16 cellular contexts compared by ENCODE assay signal in the genomic region with DNA sequence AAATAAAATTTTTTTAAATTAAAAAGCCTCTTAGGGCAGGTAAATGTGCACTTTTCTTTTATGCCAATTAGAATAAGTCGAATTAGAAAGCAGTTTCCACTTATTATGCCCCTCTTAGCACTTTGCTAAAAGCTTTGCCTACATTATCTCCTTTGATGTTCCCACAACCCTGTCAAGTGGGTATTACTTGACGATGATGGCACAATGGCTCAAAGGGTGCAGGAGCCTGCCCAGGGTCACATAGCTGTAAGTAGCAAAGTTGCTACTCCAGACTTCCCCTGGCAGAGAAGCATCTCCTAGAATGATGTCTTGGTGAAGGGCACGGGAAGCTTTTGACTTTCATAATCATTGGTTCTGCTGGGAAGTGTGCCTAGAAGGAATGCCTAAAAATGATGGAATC. TPM values are rescaled to one million over a fixed set of nuclear protein-coding genes. Genes with fewer than 3 reads are reported as not detected.
DNase-seq lines count a peak whose midpoint lies in the region; ATAC-seq and TF ChIP-seq lines count a peak whose summit lies in the region.
"Had no signal": no experiment of that assay in that cellular context is flagged by ENCODE, and none has a peak within 500 bp of the region (broad histone marks: within the 10 kb centered on the region; RNA-seq: fewer than 3 reads in every experiment).

No MANE protein-coding gene starts in this region.

- peak overlapping the region; percentile 31 for H2AK9ac ChIP-seq in IMR-90 (replicated peaks; ENCODE audit: low read depth, low read length, poor library complexity)

- H2AK5ac ChIP-seq in IMR-90 (ENCODE audit: low read depth, low read length) = no peak overlapping the region

- H3K27me3 Mint-ChIP-seq in CD4-positive, alpha-beta T cell = no peaks in the 10 kb centered on the region
- no peaks in the 10 kb centered on the region for H3K27me3 Mint-ChIP-seq in activated CD8-positive, alpha-beta T cell treated with anti-CD3 and anti-CD28 coated beads for 36 hours
- peaks cover 0 to 2% (median 0%) of the 10 kb centered on the region in 5 donors for H3K27me3 Mint-ChIP-seq in naive thymus-derived CD4-positive, alpha-beta T cell

- H3K4me3 Mint-ChIP-seq in CD4-positive, alpha-beta T cell = peak overlapping the region; percentile 27
- H3K4me3 Mint-ChIP-seq in activated CD8-positive, alpha-beta T cell treated with anti-CD3 and anti-CD28 coated beads for 36 hours = no peak overlapping the region
- peak overlapping the region in 3 of 10 donors; percentile 35 to 63 (median 63) for H3K4me3 Mint-ChIP-seq in naive thymus-derived CD4-positive, alpha-beta T cell
- H3K4me3 Mint-ChIP-seq: B cell had no signal

- H3K4me2 ChIP-seq in IMR-90 (ENCODE audit: low read depth, low read length) = no peak overlapping the region

- DNase-seq in CD4-positive, alpha-beta T cell = no peak
- DNase-seq in IMR-90 (no peak), HuH-7 (ENCODE audit: low spot score) (no peak), aorta (no peak)
- peak; percentile 23 for DNase-seq in activated CD8-positive, alpha-beta T cell treated with anti-CD3 and anti-CD28 coated beads for 36 hours
- peak in 5 of 9 donors; percentile 19 to 39 (median 30) for DNase-seq in naive thymus-derived CD4-positive, alpha-beta T cell
- DNase-seq: HCEC 1CT, NCI-H146, NCI-H2107, NCI-H446, NCI-H774 had no signal

- H3K27ac Mint-ChIP-seq in CD4-positive, alpha-beta T cell = no peak overlapping the region
- no peak overlapping the region for H3K27ac Mint-ChIP-seq in activated CD8-positive, alpha-beta T cell treated with anti-CD3 and anti-CD28 coated beads for 36 hours
- peak overlapping the region in 3 of 9 donors; percentile 9 to 40 (median 21) for H3K27ac Mint-ChIP-seq in naive thymus-derived CD4-positive, alpha-beta T cell
- H3K27ac Mint-ChIP-seq: B cell had no signal

- POLR2A ChIA-PET in CD4-positive, alpha-beta T cell (lab: Charles Lee) = interaction anchor here (1.0 to 2.4 kb wide), 4 partner anchors 18 to 163 kb away, joined by 3 to 21 read pairs (median 5); partner anchors contain the start of gene IQGAP2
- POLR2A ChIA-PET in IMR-90 (lab: Charles Lee; ENCODE audit: unreplicated experiment) = no interaction called here
- POLR2A ChIA-PET in activated CD8-positive, alpha-beta T cell treated with anti-CD3 and anti-CD28 coated beads for 36 hours (lab: Charles Lee) = interaction anchor here (1.3 kb wide), 1 partner anchor 9 kb away, joined by 3 read pairs; no protein-coding TSS in a partner anchor
- POLR2A ChIA-PET in naive thymus-derived CD4-positive, alpha-beta T cell (lab: Charles Lee) = interaction anchor here (0.6 to 1.5 kb wide), 5 partner anchors 9 to 162 kb away, joined by 3 to 7 read pairs (median 3); no protein-coding TSS in a partner anchor

- H3K4me1 ChIP-seq in IMR-90 (ENCODE audit: control insufficient read depth, insufficient read depth, low read length) = no peaks in the 10 kb centered on the region
- H3K4me1 ChIP-seq in naive thymus-derived CD4-positive, alpha-beta T cell (ENCODE audit: control insufficient read depth in 2 of 2, insufficient read depth in 2 of 2, low read length in 2 of 2) = peaks cover 22 to 23% of the 10 kb centered on the region in 2 donors
- H3K4me1 ChIP-seq in aorta (ENCODE audit: control insufficient read depth in 1 of 2, insufficient read depth in 2 of 2, low read length in 2 of 2) = no peaks in the 10 kb centered on the region

- intact Hi-C loops in CD4-positive, alpha-beta T cell (cut with DNase I, micrococcal nuclease) = loop anchor here in 1 of 2 experiments (2.0 to 5.0 kb wide), 2 partner anchors 18 to 57 kb away; partner anchors contain the start of gene IQGAP2
- intact Hi-C loops in IMR-90 (cut with micrococcal nuclease) (no loop called here), aorta (cut with DNase I) (no loop called here)
- intact Hi-C loops in activated CD8-positive, alpha-beta T cell treated with anti-CD3 and anti-CD28 coated beads for 36 hours (cut with micrococcal nuclease) = no loop called here
- intact Hi-C loops in naive thymus-derived CD4-positive, alpha-beta T cell (cut with micrococcal nuclease) = loop anchor here in 1 of 2 donors (1.0 kb wide), 1 partner anchor 9 kb away; no protein-coding TSS in a partner anchor

- H2BK5ac ChIP-seq in IMR-90 (ENCODE audit: low read depth, low read length, poor library complexity, severe bottlenecking) = no peak overlapping the region

- no peak overlapping the region for H3K23ac ChIP-seq in IMR-90 (ENCODE audit: low read depth, low read length)

- no peaks in the 10 kb centered on the region for H3K9me3 Mint-ChIP-seq in CD4-positive, alpha-beta T cell
- no peaks in the 10 kb centered on the region for H3K9me3 Mint-ChIP-seq in activated CD8-positive, alpha-beta T cell treated with anti-CD3 and anti-CD28 coated beads for 36 hours
- H3K9me3 Mint-ChIP-seq in naive thymus-derived CD4-positive, alpha-beta T cell = no peaks in the 10 kb centered on the region

- WGBS in IMR-90 (ENCODE audit: extremely low coverage in 2 of 2, insufficient read length in 1 of 2), 2 experiments = no CpG with 5 or more reads among the region's 3 CpGs
- WGBS in aorta, 2 donors = 93 to 94% methylated on average over 3 of the region's 3 CpGs

- in situ Hi-C loops in IMR-90 (cut with MboI; ENCODE audit: low sequenced_read_pairs) = no loop called here

- TF ChIP-seq POLR2A in IMR-90 (IDR thresholded peaks at IDR 0.05; ENCODE audit: low read depth, low read length) = no peak

- H2BK120ac ChIP-seq in IMR-90 (ENCODE audit: low read depth, low read length) = no peak overlapping the region

- H3K18ac ChIP-seq in IMR-90 (ENCODE audit: low read depth, low read length) = no peak overlapping the region

- H3K56ac ChIP-seq in IMR-90 (ENCODE audit: extremely low read depth, insufficient read depth, low read length) = no peak overlapping the region

- no TSS peak for BruUV-seq in IMR-90 (replicated peaks; lab: Mats Ljungman, UMichigan)

- TF ChIP-seq RAD21 in IMR-90 (IDR thresholded peaks at IDR 0.05; ENCODE audit: low read length) = no peak

- ATAC-seq in CD4-positive, alpha-beta T cell (ENCODE audit: poor library complexity) = peak; percentile 63
- ATAC-seq in IMR-90 (ENCODE audit: low read depth) (no peak), GM19324 (IDR thresholded peaks at IDR 0.05; ENCODE audit: low FRiP score, unreplicated experiment) (no peak), aorta (ENCODE audit: low FRiP score) (no peak)
- ATAC-seq in activated CD8-positive, alpha-beta T cell treated with anti-CD3 and anti-CD28 coated beads for 36 hours = no peak
- ATAC-seq in naive thymus-derived CD4-positive, alpha-beta T cell = peak; percentile 71
- ATAC-seq: Right ventricle myocardium inferior had no signal

- H3K9ac ChIP-seq in IMR-90 (ENCODE audit: low read depth, low read length) = no peak overlapping the region

- H4K20me1 ChIP-seq in IMR-90 (ENCODE audit: insufficient read depth, low read length) = no peaks in the 10 kb centered on the region

- H3K36me3 Mint-ChIP-seq in CD4-positive, alpha-beta T cell (ENCODE audit: low read depth) = no peaks in the 10 kb centered on the region
- H3K36me3 Mint-ChIP-seq in activated CD8-positive, alpha-beta T cell treated with anti-CD3 and anti-CD28 coated beads for 36 hours (ENCODE audit: low read depth) = no peaks in the 10 kb centered on the region
- H3K36me3 Mint-ChIP-seq in naive thymus-derived CD4-positive, alpha-beta T cell = no peaks in the 10 kb centered on the region

- no peak overlapping the region for H3K4ac ChIP-seq in IMR-90 (ENCODE audit: low read depth, low read length)

- H3K79me1 ChIP-seq in IMR-90 (ENCODE audit: low read depth in 1 of 2, low read length in 2 of 2) = no peaks in the 10 kb centered on the region

- no peaks in the 10 kb centered on the region for H3K9me1 ChIP-seq in IMR-90 (ENCODE audit: insufficient read depth, low read length)

- no peak overlapping the region for H2BK15ac ChIP-seq in IMR-90 (ENCODE audit: low read depth, low read length)

- H3K4me1 Mint-ChIP-seq in CD4-positive, alpha-beta T cell (ENCODE audit: low read depth) = peaks cover 54% of the 10 kb centered on the region
- H3K4me1 Mint-ChIP-seq in activated CD8-positive, alpha-beta T cell treated with anti-CD3 and anti-CD28 coated beads for 36 hours (ENCODE audit: low read depth) = peaks cover 27% of the 10 kb centered on the region
- H3K4me1 Mint-ChIP-seq in naive thymus-derived CD4-positive, alpha-beta T cell = peaks cover 17 to 54% (median 47%) of the 10 kb centered on the region in 7 donors
- H3K4me1 Mint-ChIP-seq: B cell had no signal

- H3K36me3 ChIP-seq in IMR-90 (ENCODE audit: control insufficient read depth, insufficient read depth, low read length) (no peaks in the 10 kb centered on the region), aorta (ENCODE audit: control insufficient read depth in 1 of 2, insufficient read depth in 2 of 2, low read length in 1 of 2) (no peaks in the 10 kb centered on the region)
- no peaks in the 10 kb centered on the region for H3K36me3 ChIP-seq in naive thymus-derived CD4-positive, alpha-beta T cell (ENCODE audit: control insufficient read depth in 2 of 3, insufficient read depth in 3 of 3, low read length in 3 of 3)

- H3K9me3 ChIP-seq in CD4-positive, alpha-beta T cell (ENCODE audit: control insufficient read depth, low read length) = no peaks in the 10 kb centered on the region
- H3K9me3 ChIP-seq in IMR-90 (ENCODE audit: control insufficient read depth, insufficient read depth, low read length) (no peaks in the 10 kb centered on the region), aorta (ENCODE audit: control insufficient read depth, low read length) (no peaks in the 10 kb centered on the region)
- H3K9me3 ChIP-seq in naive thymus-derived CD4-positive, alpha-beta T cell (ENCODE audit: control insufficient read depth in 2 of 3, low read length in 3 of 3) = no peaks in the 10 kb centered on the region
- H3K9me3 ChIP-seq: Caco-2 had no signal

- H4K8ac ChIP-seq in IMR-90 (ENCODE audit: low read depth in 2 of 2, low read length in 2 of 2) = no peak overlapping the region

- no peak overlapping the region for H2BK20ac ChIP-seq in IMR-90 (ENCODE audit: low read depth, low read length)

- no peak overlapping the region for H3K14ac ChIP-seq in IMR-90 (replicated peaks; ENCODE audit: low read depth, low read length)

- no peak for TF ChIP-seq CTCF in CD4-positive, alpha-beta T cell (IDR thresholded peaks at IDR 0.05)
- no peak for TF ChIP-seq CTCF in IMR-90 (conservative IDR thresholded peaks at IDR 0.05; ENCODE audit: low read depth, low read length)
- no peak for TF ChIP-seq CTCF in activated CD8-positive, alpha-beta T cell treated with anti-CD3 and anti-CD28 coated beads for 36 hours (IDR thresholded peaks at IDR 0.05)

- no peaks in the 10 kb centered on the region for H3K27me3 ChIP-seq in CD4-positive, alpha-beta T cell (ENCODE audit: control insufficient read depth, insufficient read depth, low read length)
- peaks cover 5% of the 10 kb centered on the region for H3K27me3 ChIP-seq in IMR-90 (ENCODE audit: control insufficient read depth, insufficient read depth, low read length)
- H3K27me3 ChIP-seq in naive thymus-derived CD4-positive, alpha-beta T cell (ENCODE audit: control insufficient read depth in 2 of 2, insufficient read depth in 2 of 2, low read length in 2 of 2) = no peaks in the 10 kb centered on the region
- H3K27me3 ChIP-seq in aorta (ENCODE audit: control insufficient read depth in 1 of 2, insufficient read depth in 2 of 2, low read length in 1 of 2) = peaks cover 0 to 1% of the 10 kb centered on the region in 2 donors

- no peak overlapping the region for H2AFZ ChIP-seq in IMR-90 (replicated peaks; ENCODE audit: low read length, poor library complexity)

- dilution Hi-C loops in IMR-90 (cut with HindIII; ENCODE audit: low sequenced_read_pairs, unreplicated experiment) = no loop called here

- no peak overlapping the region for H3K27ac ChIP-seq in CD4-positive, alpha-beta T cell (ENCODE audit: low read depth, low read length)
- H3K27ac ChIP-seq in IMR-90 (ENCODE audit: insufficient read depth, low read length) = no peak overlapping the region
- no peak overlapping the region for H3K27ac ChIP-seq in naive thymus-derived CD4-positive, alpha-beta T cell (ENCODE audit: low read depth, low read length)
- no peak overlapping the region for H3K27ac ChIP-seq in aorta (ENCODE audit: low read depth in 1 of 2, low read length in 2 of 2)
- H3K27ac ChIP-seq: SK-N-MC had no signal

- no peak overlapping the region for H4K91ac ChIP-seq in IMR-90 (ENCODE audit: insufficient read depth, low read depth, low read length)

- no peak overlapping the region for H3K4me3 ChIP-seq in IMR-90 (ENCODE audit: insufficient read depth, low read depth, low read length)
- no peak overlapping the region for H3K4me3 ChIP-seq in naive thymus-derived CD4-positive, alpha-beta T cell (ENCODE audit: low read length)
- no peak overlapping the region for H3K4me3 ChIP-seq in aorta (ENCODE audit: low read length in 2 of 2)
- H3K4me3 ChIP-seq: SK-N-MC had no signal

- CTCF ChIA-PET in CD4-positive, alpha-beta T cell (lab: Charles Lee) = interaction anchor here (1.7 kb wide), 1 partner anchor 18 kb away, joined by 5 read pairs; no protein-coding TSS in a partner anchor
- CTCF ChIA-PET in IMR-90 (lab: Yijun Ruan, JAX) = no interaction called here
- CTCF ChIA-PET in activated CD8-positive, alpha-beta T cell treated with anti-CD3 and anti-CD28 coated beads for 36 hours (lab: Charles Lee) = interaction anchor here (0.7 to 1.3 kb wide), 7 partner anchors 9 to 163 kb away, joined by 3 to 4 read pairs (median 3); no protein-coding TSS in a partner anchor
- CTCF ChIA-PET in naive thymus-derived CD4-positive, alpha-beta T cell (lab: Charles Lee) = interaction anchor here (0.6 to 0.9 kb wide), 2 partner anchors 9 to 34 kb away, joined by 3 read pairs; no protein-coding TSS in a partner anchor

- no peak overlapping the region for H4K5ac ChIP-seq in IMR-90 (ENCODE audit: low read depth, low read length)

RNA-seq across cellular contexts. Expression of gene IQGAP2, which starts 18.4 kb away (rescaled TPM):
- total RNA-seq in CD4-positive, alpha-beta T cell = 10 to 100 TPM; 58.8 TPM
- total RNA-seq in IMR-90 (2012; rRNA removed) (0.28 and 0.36 TPM in 2 replicates), aorta (10 to 100 TPM; 13.7 to 27.0 TPM)
- polyA plus RNA-seq in IMR-90 (2012; rRNA removed) (0.21 and 0.36 TPM in 2 replicates), aorta (10 to 100 TPM in 1 of 2 donors, 1 to 10 TPM in 1; 2.6 to 40.2 TPM)
- 0.05 and 0.12 TPM in 2 replicates for polyA plus RNA-seq in IMR-90 (2012; cell fraction: cytosol; rRNA removed)
- polyA plus RNA-seq in IMR-90 (2012; cell fraction: nucleus; rRNA removed; ENCODE audit: low replicate concordance) = 0.09 TPM in 1 of 2 replicates, not detected in the other
- total RNA-seq in activated CD8-positive, alpha-beta T cell treated with anti-CD3 and anti-CD28 coated beads for 36 hours = 10 to 100 TPM; 37.7 to 39.1 TPM
- 100 to 1,000 TPM in 1 of 5 experiments, 10 to 100 TPM in 4; 69.1 to 114 (median 88.0) TPM for total RNA-seq in naive thymus-derived CD4-positive, alpha-beta T cell
- polyA plus RNA-seq in naive thymus-derived CD4-positive, alpha-beta T cell = 10 to 100 TPM; 19.0 to 23.8 TPM

Comparison
In these comparisons a context has a peak if more than half of its experiments do, and no peak if none do; other contexts are left out.
1. ATAC-seq: peak in CD4-positive, alpha-beta T cell (single experiment) and naive thymus-derived CD4-positive, alpha-beta T cell (single experiment); none in IMR-90 (single experiment), activated CD8-positive, alpha-beta T cell treated with anti-CD3 and anti-CD28 coated beads for 36 hours (single experiment), GM19324 (single experiment) and aorta (single experiment).
2. DNase-seq: peak in activated CD8-positive, alpha-beta T cell treated with anti-CD3 and anti-CD28 coated beads for 36 hours (single experiment) and naive thymus-derived CD4-positive, alpha-beta T cell (5 of 9); none in CD4-positive, alpha-beta T cell (0 of 10), IMR-90 (single experiment), HuH-7 (single experiment) and aorta (0 of 2).
3. RNA of gene IQGAP2, which starts 18.4 kb away (total RNA-seq): 69.1 to 114 TPM in naive thymus-derived CD4-positive, alpha-beta T cell, 58.8 TPM in CD4-positive, alpha-beta T cell, 37.7 to 39.1 TPM in activated CD8-positive, alpha-beta T cell treated with anti-CD3 and anti-CD28 coated beads for 36 hours and 13.7 to 27.0 TPM in aorta; 0.28 to 0.36 TPM in IMR-90; every median in the first group is over 10 times any median in the second.